21 cellular contexts compared by ENCODE assay signal in genomic region chr4:6307891-6308290, GRCh38.
"Had no signal": no experiment of that assay in that cellular context is flagged by ENCODE, and none has a peak within 500 bp of the region (broad histone marks: within the 10 kb centered on the region; RNA-seq: fewer than 3 reads in every experiment).

No MANE protein-coding gene starts in this region.

- ATAC-seq: left colon; stimulated activated memory B cell treated with anti-CD40 and anti-IgM and Interleukin-4, amounts not matched to agents 10 μg/mL and 1 μg/mL and 100 μg/mL, for 72 hours had no signal

- DNase-seq: activated CD4-positive, alpha-beta T cell treated with anti-CD3 and anti-CD28 coated beads for 4 hours; activated CD4-positive, alpha-beta T cell treated with anti-CD3 and anti-CD28 coated beads, Interleukin-2, amount 50 U/mL, for 4 hours; activated effector memory CD4-positive, alpha-beta T cell treated with Interleukin-2 at 50 U/mL for 16 hours; activated naive CD4-positive, alpha-beta T cell treated with Interleukin-2 at 50 U/mL for 16 hours; activated T-cell treated with anti-CD3 and anti-CD28 coated beads for 4 hours; cortex of kidney; heart left ventricle; kidney; left colon; mammary epithelial cell; naive B cell; nephron progenitor cell; stimulated activated CD4-positive, alpha-beta T cell treated with anti-CD3 and anti-CD28 coated beads, Interleukin-4, amount 100 ng/mL, for 4 hours had no signal

- H3K9me3 ChIP-seq: heart left ventricle, pancreas, prostate gland, vagina had no signal

- H3K27ac ChIP-seq: heart left ventricle, pancreas, prostate gland, upper lobe of left lung, vagina had no signal

- H3K36me3 ChIP-seq: pancreas, prostate gland had no signal

- H3K4me3 ChIP-seq: pancreas, prostate gland, upper lobe of left lung, vagina had no signal

- H3K4me1 Mint-ChIP-seq: stimulated activated memory B cell treated with anti-CD40 and anti-IgM and Interleukin-4, amounts not matched to agents 10 μg/mL and 1 μg/mL and 100 μg/mL, for 72 hours had no signal

- H3K36me3 Mint-ChIP-seq: activated naive CD8-positive, alpha-beta T cell had no signal

- H3K9me3 Mint-ChIP-seq: effector memory CD8-positive, alpha-beta T cell; stimulated activated memory B cell treated with anti-CD40 and anti-IgM and Interleukin-4, amounts not matched to agents 10 μg/mL and 1 μg/mL and 100 μg/mL, for 72 hours had no signal

- H3K27ac Mint-ChIP-seq: activated naive CD8-positive, alpha-beta T cell; effector memory CD8-positive, alpha-beta T cell; nephron progenitor cell; stimulated activated memory B cell treated with anti-CD40 and anti-IgM and Interleukin-4, amounts not matched to agents 10 μg/mL and 1 μg/mL and 100 μg/mL, for 72 hours; stimulated activated naive CD8-positive, alpha-beta T cell treated with anti-CD3 and anti-CD28 coated beads, Interleukin-15, amount 100 ng/mL, for 72 hours had no signal

- H3K27me3 ChIP-seq: pancreas, vagina had no signal

- H3K4me1 ChIP-seq: pancreas, prostate gland had no signal

- H3K4me3 Mint-ChIP-seq: stimulated activated memory B cell treated with anti-CD40 and anti-IgM and Interleukin-4, amounts not matched to agents 10 μg/mL and 1 μg/mL and 100 μg/mL, for 72 hours had no signal
